In genomic region chr6:152184573-152185157, GRCh38 we compare ENCODE assay signal across 13 cellular contexts.
DNase-seq lines count a peak whose midpoint lies in the region; ATAC-seq, FAIRE-seq and TF ChIP-seq lines count a peak whose summit lies in the region.
"Had no signal": no experiment of that assay in that cellular context is flagged by ENCODE, and none has a peak within 500 bp of the region (broad histone marks: within the 10 kb centered on the region; RNA-seq: fewer than 3 reads in every experiment).

No MANE protein-coding gene starts in this region.

- peaks cover 59% of the 10 kb centered on the region for H3K4me1 ChIP-seq in DOHH2 (ENCODE audit: control insufficient read depth, low read length)
- H3K4me1 ChIP-seq: parathyroid adenoma, testis had no signal

- peak overlapping the region; percentile 80 for H3K4me3 ChIP-seq in DOHH2 (ENCODE audit: low read length)
- H3K4me3 ChIP-seq in bronchial epithelial cell (ENCODE audit: low read depth, low read length) = no peak overlapping the region
- H3K4me3 ChIP-seq: testis had no signal

- peaks cover 54% of the 10 kb centered on the region for H3K36me3 ChIP-seq in DOHH2 (ENCODE audit: control insufficient read depth, low read length)
- H3K36me3 ChIP-seq in bronchial epithelial cell (ENCODE audit: control insufficient read depth, insufficient read depth, low read length) = no peaks in the 10 kb centered on the region

- H3K27me3 ChIP-seq in DOHH2 (ENCODE audit: control insufficient read depth, low read length) = no peaks in the 10 kb centered on the region
- H3K27me3 ChIP-seq in bronchial epithelial cell (ENCODE audit: control insufficient read depth, insufficient read depth, low read length) = no peaks in the 10 kb centered on the region
- H3K27me3 ChIP-seq: testis had no signal

- H3K27ac ChIP-seq in DOHH2 (ENCODE audit: low read depth, low read length) = peak overlapping the region; percentile 97
- H3K27ac ChIP-seq: parathyroid adenoma, testis had no signal

- H3K79me2 ChIP-seq in DOHH2 (ENCODE audit: control insufficient read depth, low read length) = peaks cover 36% of the 10 kb centered on the region
- H3K79me2 ChIP-seq: parathyroid adenoma had no signal

- peak overlapping the region; percentile 94 for H3K4me2 ChIP-seq in DOHH2 (ENCODE audit: low read length)

- no peaks in the 10 kb centered on the region for H3K9me3 ChIP-seq in DOHH2 (ENCODE audit: control insufficient read depth, insufficient read depth, low read length)
- H3K9me3 ChIP-seq: testis had no signal

- H4K20me1 ChIP-seq in DOHH2 (ENCODE audit: control insufficient read depth, insufficient read depth, low read depth, low read length) = no peaks in the 10 kb centered on the region

- H3F3A ChIP-seq in DOHH2 (ENCODE audit: control insufficient read depth, insufficient read depth) = peaks cover 16% of the 10 kb centered on the region

- peak; percentile 5 for DNase-seq in bronchial epithelial cell (ENCODE audit: low read depth)
- DNase-seq in RKO (ENCODE audit: low spot score) = no peak
- DNase-seq in T1000 (lab: John Stamatoyannopoulos, UW) = no peak
- no peak for DNase-seq in NCI-H748 treated with DMSO at 0.1 percent for 48 hours (lab: John Stamatoyannopoulos, UW)
- no peak for DNase-seq in stimulated activated CD8-positive, alpha-beta memory T cell treated with anti-CD3 and anti-CD28 coated beads, Interleukin-4, amount 100 ng/mL, for 48 hours
- DNase-seq: activated CD4-positive, CD25-positive, alpha-beta regulatory T cell; DMS79 treated with DMSO at 0.1 percent for 48 hours; KG1; testis had no signal

- no peak for FAIRE-seq in bronchial epithelial cell (lab: Jason Lieb, UNC)

- H3K9me2 ChIP-seq in DOHH2 (replicated peaks; ENCODE audit: control insufficient read depth, low read length) = no peaks in the 10 kb centered on the region

- ATAC-seq in GM19455 (IDR thresholded peaks at IDR 0.05; ENCODE audit: unreplicated experiment) (peak; percentile 63), HG03196 (IDR thresholded peaks at IDR 0.05; ENCODE audit: unreplicated experiment) (peak; percentile 54)

- no peak for TF ChIP-seq CTCF in DOHH2 (IDR thresholded peaks at IDR 0.05; ENCODE audit: low read depth, low read length, poor library complexity, severe bottlenecking)
- no peak for TF ChIP-seq CTCF in bronchial epithelial cell (IDR thresholded peaks at IDR 0.05; ENCODE audit: insufficient read depth, low read length, severe bottlenecking)
